22 cellular contexts compared by ENCODE assay signal in the genomic region with DNA sequence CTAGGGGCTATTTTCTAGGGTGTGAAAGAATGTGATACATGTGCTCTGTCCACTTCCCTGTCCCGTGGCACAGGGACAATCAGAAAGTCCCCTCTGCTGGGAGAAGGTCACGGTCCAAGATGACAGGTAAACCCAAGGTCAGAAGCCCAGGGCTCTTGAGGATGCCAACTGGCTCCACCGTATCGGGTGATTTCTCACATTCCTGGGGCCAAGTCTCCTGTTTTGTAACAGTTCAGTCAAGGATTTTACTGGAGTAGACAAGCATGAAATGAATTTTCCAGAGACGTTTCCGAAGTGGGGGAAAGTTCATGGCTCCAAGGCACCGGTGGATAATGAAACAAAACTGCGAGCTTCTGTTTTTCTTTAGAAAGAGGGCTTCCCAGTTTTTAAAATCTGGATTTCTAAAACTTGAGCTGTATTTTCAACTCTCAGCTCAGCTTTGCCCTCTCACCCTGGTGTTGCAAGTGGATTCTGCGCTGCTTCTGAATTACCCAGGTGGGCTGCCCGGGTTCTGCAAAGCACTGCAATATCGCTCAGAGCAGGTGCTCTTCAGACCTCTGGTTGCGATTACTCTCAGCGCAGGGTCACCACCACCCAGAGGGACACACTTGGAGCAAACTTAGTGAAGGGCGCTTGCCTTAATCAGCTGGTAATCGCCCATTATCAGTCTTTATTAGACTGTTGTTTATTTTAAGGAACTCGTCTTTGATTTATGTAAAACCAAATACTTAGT.
DNase-seq lines count a peak whose midpoint lies in the region; ATAC-seq and TF ChIP-seq lines count a peak whose summit lies in the region.
"Had no signal": no experiment of that assay in that cellular context is flagged by ENCODE, and none has a peak within 500 bp of the region (broad histone marks: within the 10 kb centered on the region; RNA-seq: fewer than 3 reads in every experiment).

No MANE protein-coding gene starts in this region.

- no peak for ATAC-seq in thoracic aorta (ENCODE audit: insufficient number of reproducible peaks, low FRiP score, low read depth)
- ATAC-seq in HG03045 (IDR thresholded peaks at IDR 0.05; ENCODE audit: unreplicated experiment), result no peak
- no peak for ATAC-seq in GM21381 (IDR thresholded peaks at IDR 0.05; ENCODE audit: unreplicated experiment)
- no peak for ATAC-seq in GM21825 (IDR thresholded peaks at IDR 0.05; ENCODE audit: unreplicated experiment)
- ATAC-seq: activated naive CD4-positive, alpha-beta T cell treated with anti-CD3 and anti-CD28 coated beads, Interleukin-2, amount 50 U/mL, for 72 hours; activated T-cell treated with anti-CD3 and anti-CD28 coated beads, Interleukin-2, amount 50 U/mL, for 4 hours; mucosa of descending colon had no signal

- H3K9ac ChIP-seq in MM.1S (ENCODE audit: low read length), result no peak overlapping the region
- H3K9ac ChIP-seq: SK-N-SH had no signal

- H3K79me2 ChIP-seq in MM.1S (ENCODE audit: low read length), result no peaks in the 10 kb centered on the region
- H3K79me2 ChIP-seq in osteoblast (ENCODE audit: insufficient read depth, low read length), result no peaks in the 10 kb centered on the region

- 0 out of 2 replicates have a peak overlapping the region, but pooled peaks have one; percentile 38 for H2AFZ ChIP-seq in MM.1S (ENCODE audit: low read length)
- peak overlapping the region; percentile 1 for H2AFZ ChIP-seq in osteoblast (ENCODE audit: low read length)

- no peaks in the 10 kb centered on the region for H3K9me3 ChIP-seq in MM.1S (replicated peaks; ENCODE audit: insufficient read depth, low read length)
- no peaks in the 10 kb centered on the region for H3K9me3 ChIP-seq in osteoblast (ENCODE audit: low read depth, low read length)
- H3K9me3 ChIP-seq in thoracic aorta, result no peaks in the 10 kb centered on the region
- H3K9me3 ChIP-seq: MG63, mucosa of descending colon, ovary, SK-N-SH had no signal

- H3K4me3 ChIP-seq in MM.1S (ENCODE audit: low read length), result no peak overlapping the region; the same call in 1 of the 2 replicates
- peak overlapping the region; percentile 36 for H3K4me3 ChIP-seq in osteoblast (ENCODE audit: insufficient read depth, low read length)
- H3K4me3 ChIP-seq in thoracic aorta, result peak overlapping the region; percentile 44
- H3K4me3 ChIP-seq: MG63, mucosa of descending colon, ovary had no signal

- H3K27ac ChIP-seq in MM.1S (ENCODE audit: low read length) (no peak overlapping the region), osteoblast (ENCODE audit: low read depth, low read length) (no peak overlapping the region), thoracic aorta (no peak overlapping the region)
- H3K27ac ChIP-seq: C4-2B, ovary had no signal

- H3K4me2 ChIP-seq in MM.1S (ENCODE audit: low read depth, low read length), result peak overlapping the region; percentile 21; the same call in 1 of the 2 replicates
- H3K4me2 ChIP-seq in osteoblast (ENCODE audit: insufficient read depth, low read length), result peak overlapping the region; percentile 51
- H3K4me2 ChIP-seq: SK-N-SH had no signal

- no peaks in the 10 kb centered on the region for H3F3A ChIP-seq in MM.1S (ENCODE audit: insufficient read depth, low read length)

- no peak for TF ChIP-seq CTCF in MM.1S (IDR thresholded peaks at IDR 0.05; ENCODE audit: low read length)
- TF ChIP-seq CTCF in osteoblast (IDR thresholded peaks at IDR 0.05; ENCODE audit: extremely low read depth, low read depth, low read length), result no peak
- no peak for TF ChIP-seq CTCF in thoracic aorta (IDR thresholded peaks at IDR 0.05)

- H4K20me1 ChIP-seq in MM.1S (ENCODE audit: insufficient read depth, low read length) (no peaks in the 10 kb centered on the region), osteoblast (ENCODE audit: insufficient read depth, low read length) (no peaks in the 10 kb centered on the region)

- DNase-seq in MM.1S (no peak), fibroblast of gingiva (ENCODE audit: low read depth) (peak; percentile 19), osteoblast (ENCODE audit: insufficient read length, low spot score, missing footprints) (no peak), thoracic aorta (ENCODE audit: low spot score) (no peak), DMS153 (lab: John Stamatoyannopoulos, UW) (no peak)
- DNase-seq: activated CD4-positive, alpha-beta memory T cell treated with anti-CD3 and anti-CD28 coated beads for 36 hours; activated T-cell treated with anti-CD3 and anti-CD28 coated beads, Interleukin-2, amount 50 U/mL, for 4 hours; DMS79 treated with DMSO at 0.1 percent for 48 hours; effector memory CD4-positive, alpha-beta T cell; foreskin melanocyte; H9; MG63; mucosa of descending colon; NCI-H187 treated with DMSO at 0.1 percent for 48 hours; ovary; SK-N-SH; stimulated activated CD4-positive, alpha-beta T cell treated with anti-CD3 and anti-CD28 coated beads, Interleukin-1b, Interleukin-23, amount 100 ng/mL, for 48 hours had no signal

- H3K9me2 ChIP-seq in MM.1S (replicated peaks; ENCODE audit: insufficient read depth, low read length), result no peaks in the 10 kb centered on the region
- H3K9me2 ChIP-seq: SK-N-SH had no signal

- H3K27me3 ChIP-seq in MM.1S (replicated peaks; ENCODE audit: insufficient read depth, low read length) (no peaks in the 10 kb centered on the region), osteoblast (ENCODE audit: insufficient read depth, low read length) (no peaks in the 10 kb centered on the region), thoracic aorta (replicated peaks; ENCODE audit: insufficient read depth) (no peaks in the 10 kb centered on the region)
- H3K27me3 ChIP-seq: MG63, ovary had no signal

- no peaks in the 10 kb centered on the region for H3K36me3 ChIP-seq in MM.1S (replicated peaks; ENCODE audit: insufficient read depth, low read length)
- no peaks in the 10 kb centered on the region for H3K36me3 ChIP-seq in osteoblast (ENCODE audit: insufficient read depth, low read length)
- no peaks in the 10 kb centered on the region for H3K36me3 ChIP-seq in thoracic aorta
- H3K36me3 ChIP-seq: MG63, ovary had no signal

- H3K4me1 ChIP-seq in MM.1S (ENCODE audit: low read length), result no peaks in the 10 kb centered on the region
- no peaks in the 10 kb centered on the region for H3K4me1 ChIP-seq in osteoblast (ENCODE audit: insufficient read depth, low read length)
- peaks cover 0 to 20% of the 10 kb centered on the region in 2 donors for H3K4me1 ChIP-seq in thoracic aorta (ENCODE audit: control insufficient read depth in 1 of 2, low read depth in 2 of 2)
